Comparison of ENCODE assay signal across 26 cellular contexts in the genomic region with DNA sequence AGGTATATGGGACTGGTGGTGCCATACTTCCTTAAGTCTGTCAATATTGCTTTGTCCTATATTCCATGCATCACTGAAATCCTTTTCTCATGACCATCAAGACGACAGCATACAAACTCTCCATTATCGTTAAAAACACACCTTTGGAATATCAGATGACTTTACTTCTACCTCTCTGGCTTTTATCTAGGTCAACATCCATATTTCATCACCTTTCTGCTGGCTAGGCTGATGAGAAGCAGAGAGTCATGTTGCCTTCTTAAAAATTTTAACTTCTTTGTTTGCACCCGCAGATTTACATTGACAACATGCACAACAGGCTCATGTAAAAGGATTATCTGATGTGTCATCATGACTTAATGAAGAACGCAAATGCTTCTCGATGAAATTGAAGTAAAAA.
DNase-seq lines count a peak whose midpoint lies in the region; TF ChIP-seq lines count a peak whose summit lies in the region.
"Had no signal": no experiment of that assay in that cellular context is flagged by ENCODE, and none has a peak within 500 bp of the region (broad histone marks: within the 10 kb centered on the region; RNA-seq: fewer than 3 reads in every experiment).

No MANE protein-coding gene starts in this region.

- H2AFZ ChIP-seq in osteoblast (ENCODE audit: low read length), result no peak overlapping the region

- no peaks in the 10 kb centered on the region for H3K4me1 Mint-ChIP-seq in activated CD4-positive, alpha-beta T cell treated with anti-CD3 and anti-CD28 coated beads, Interleukin-2, amount 10 ng/mL, durations not matched to agents 7 days and 5 days
- H3K4me1 Mint-ChIP-seq: CD14-positive monocyte; CD4-positive, alpha-beta memory T cell; CD4-positive, CD25-positive, alpha-beta regulatory T cell; CD8-positive, alpha-beta memory T cell had no signal

- H3K27me3 ChIP-seq in A673 (replicated peaks; ENCODE audit: insufficient read depth, low read depth, low read length, poor library complexity) (no peaks in the 10 kb centered on the region), osteoblast (ENCODE audit: insufficient read depth, low read length) (no peaks in the 10 kb centered on the region)
- H3K27me3 ChIP-seq: BE2C, BLaER1 had no signal

- H3K27ac Mint-ChIP-seq in activated CD4-positive, alpha-beta T cell treated with anti-CD3 and anti-CD28 coated beads, Interleukin-2, amount 10 ng/mL, durations not matched to agents 7 days and 5 days, result no peak overlapping the region
- H3K27ac Mint-ChIP-seq: CD14-positive monocyte; CD4-positive, alpha-beta memory T cell; CD4-positive, CD25-positive, alpha-beta regulatory T cell; CD8-positive, alpha-beta memory T cell had no signal

- no peaks in the 10 kb centered on the region for H3K36me3 Mint-ChIP-seq in activated CD4-positive, alpha-beta T cell treated with anti-CD3 and anti-CD28 coated beads, Interleukin-2, amount 10 ng/mL, durations not matched to agents 7 days and 5 days (ENCODE audit: low read depth)
- H3K36me3 Mint-ChIP-seq: CD14-positive monocyte; CD4-positive, alpha-beta memory T cell; CD4-positive, CD25-positive, alpha-beta regulatory T cell; CD8-positive, alpha-beta memory T cell had no signal

- intact Hi-C loops in A673 (cut with micrococcal nuclease; ENCODE audit: unreplicated experiment), result no loop called here

- H3K27me3 Mint-ChIP-seq in activated CD4-positive, alpha-beta T cell treated with anti-CD3 and anti-CD28 coated beads, Interleukin-2, amount 10 ng/mL, durations not matched to agents 7 days and 5 days, result no peaks in the 10 kb centered on the region
- H3K27me3 Mint-ChIP-seq: CD4-positive, alpha-beta memory T cell; CD4-positive, CD25-positive, alpha-beta regulatory T cell; CD8-positive, alpha-beta memory T cell had no signal

- DNase-seq in NCI-H187 treated with DMSO at 0.1 percent for 48 hours (lab: John Stamatoyannopoulos, UW) (peak; percentile 30), NCI-H187 (lab: John Stamatoyannopoulos, UW) (no peak), A673 (ENCODE audit: low spot score) (peak; percentile 2), SK-N-DZ (ENCODE audit: low spot score) (peak; percentile 64), osteoblast (ENCODE audit: insufficient read length, low spot score, missing footprints) (peak; percentile 3), substantia nigra (lab: John Stamatoyannopoulos, UW) (no peak)
- DNase-seq in activated CD4-positive, alpha-beta T cell treated with anti-CD3 and anti-CD28 coated beads, Interleukin-2, amount 10 ng/mL, durations not matched to agents 7 days and 5 days, result no peak
- DNase-seq: ACHN; BE2C; C1 segment of cervical spinal cord; CD4-positive, alpha-beta memory T cell; CD4-positive, CD25-positive, alpha-beta regulatory T cell; CD8-positive, alpha-beta memory T cell; COR-L47; DMS 273 treated with DMSO at 0.1 percent for 48 hours; DMS153; DMS53; DMS79; DND-41; EL; GDM1 had no signal

- H3K36me3 ChIP-seq in A673 (ENCODE audit: insufficient read depth, low read length, poor library complexity, severe bottlenecking), result no peaks in the 10 kb centered on the region
- no peaks in the 10 kb centered on the region for H3K36me3 ChIP-seq in osteoblast (ENCODE audit: insufficient read depth, low read length)
- H3K36me3 ChIP-seq: BE2C, BLaER1 had no signal

- CTCF ChIA-PET in A673 (lab: Charles Lee), result no interaction called here
- CTCF ChIA-PET in activated CD4-positive, alpha-beta T cell treated with anti-CD3 and anti-CD28 coated beads, Interleukin-2, amount 10 ng/mL, durations not matched to agents 7 days and 5 days (lab: Charles Lee), result no interaction called here

- H3K27ac ChIP-seq in A673 (ENCODE audit: low read depth, low read length, poor library complexity, severe bottlenecking) (no peak overlapping the region), osteoblast (ENCODE audit: low read depth, low read length) (no peak overlapping the region), substantia nigra (ENCODE audit: low read depth, low read length, poor library complexity, severe bottlenecking) (no peak overlapping the region)
- H3K27ac ChIP-seq: 22Rv1, A549, BLaER1 had no signal

- H3K4me3 ChIP-seq in A673 (ENCODE audit: low read depth, low read length, poor library complexity, severe bottlenecking) (no peak overlapping the region), osteoblast (ENCODE audit: insufficient read depth, low read length) (no peak overlapping the region)
- H3K4me3 ChIP-seq: A549, BLaER1, GM12878 had no signal

- H3K4me1 ChIP-seq in A673 (ENCODE audit: insufficient read depth, low read length, poor library complexity, severe bottlenecking), result no peaks in the 10 kb centered on the region
- H3K4me1 ChIP-seq in osteoblast (ENCODE audit: insufficient read depth, low read length), result no peaks in the 10 kb centered on the region
- H3K4me1 ChIP-seq: A549, BE2C, BLaER1 had no signal

- TF ChIP-seq CTCF in A673 (conservative IDR thresholded peaks at IDR 0.05; ENCODE audit: low read depth, low read length) (no peak), osteoblast (IDR thresholded peaks at IDR 0.05; ENCODE audit: extremely low read depth, low read depth, low read length) (no peak)

- no peaks in the 10 kb centered on the region for H3K79me2 ChIP-seq in osteoblast (ENCODE audit: insufficient read depth, low read length)

- H3K9me3 ChIP-seq in A673 (ENCODE audit: low read depth, low read length, poor library complexity, severe bottlenecking) (no peaks in the 10 kb centered on the region), osteoblast (ENCODE audit: low read depth, low read length) (no peaks in the 10 kb centered on the region)
- H3K9me3 ChIP-seq: A549, BE2C, BLaER1 had no signal

- BruUV-seq in A673 (replicated peaks; lab: Mats Ljungman, UMichigan), result no TSS peak

- POLR2A ChIA-PET in A673 (lab: Charles Lee; ENCODE audit: low non-redundant PET), result no interaction called here
- POLR2A ChIA-PET in activated CD4-positive, alpha-beta T cell treated with anti-CD3 and anti-CD28 coated beads, Interleukin-2, amount 10 ng/mL, durations not matched to agents 7 days and 5 days (lab: Charles Lee), result no interaction called here

- no peaks in the 10 kb centered on the region for H3K9me3 Mint-ChIP-seq in activated CD4-positive, alpha-beta T cell treated with anti-CD3 and anti-CD28 coated beads, Interleukin-2, amount 10 ng/mL, durations not matched to agents 7 days and 5 days

- no peak overlapping the region for H3K4me2 ChIP-seq in osteoblast (ENCODE audit: insufficient read depth, low read length)
- H3K4me2 ChIP-seq: A549, BLaER1 had no signal

- no peak overlapping the region for H3K4me3 Mint-ChIP-seq in activated CD4-positive, alpha-beta T cell treated with anti-CD3 and anti-CD28 coated beads, Interleukin-2, amount 10 ng/mL, durations not matched to agents 7 days and 5 days
- H3K4me3 Mint-ChIP-seq: CD14-positive monocyte; CD4-positive, alpha-beta memory T cell; CD4-positive, CD25-positive, alpha-beta regulatory T cell; CD8-positive, alpha-beta memory T cell had no signal

- H4K20me1 ChIP-seq in osteoblast (ENCODE audit: insufficient read depth, low read length), result no peaks in the 10 kb centered on the region
- H4K20me1 ChIP-seq: BLaER1 had no signal

Comparison
In these comparisons a context has a peak if more than half of its experiments do, and no peak if none do; other contexts are left out.
1. DNase-seq: peak in NCI-H187 treated with DMSO at 0.1 percent for 48 hours (single experiment), A673 (single experiment), SK-N-DZ (single experiment) and osteoblast (single experiment); none in NCI-H187 (0 of 2), substantia nigra (0 of 49) and activated CD4-positive, alpha-beta T cell treated with anti-CD3 and anti-CD28 coated beads, Interleukin-2, amount 10 ng/mL, durations not matched to agents 7 days and 5 days (single experiment).